In genomic region chr1:28456078-28456477, GRCh38 we compare ENCODE assay signal across 10 cellular contexts. TPM values are rescaled to one million over a fixed set of nuclear protein-coding genes. Genes with fewer than 3 reads are reported as not detected.
DNase-seq lines count a peak whose midpoint lies in the region; ATAC-seq and TF ChIP-seq lines count a peak whose summit lies in the region.
"Had no signal": no experiment of that assay in that cellular context is flagged by ENCODE, and none has a peak within 500 bp of the region (broad histone marks: within the 10 kb centered on the region; RNA-seq: fewer than 3 reads in every experiment).

No MANE protein-coding gene starts in this region.

- TF ChIP-seq CTCF in right atrium auricular region (IDR thresholded peaks at IDR 0.05), result no peak
- no peak for TF ChIP-seq CTCF in GM10248 (IDR thresholded peaks at IDR 0.05; ENCODE audit: control extremely low read depth, extremely low read depth, low read depth, missing control alignments)

- H3K27ac ChIP-seq in right cardiac atrium (ENCODE audit: low read length), result peak overlapping the region; percentile 75
- H3K27ac ChIP-seq in right atrium auricular region, result peak overlapping the region in 1 of 2 donors; percentile 25
- H3K27ac ChIP-seq in thymus (ENCODE audit: low read depth), result peak overlapping the region; percentile 60
- H3K27ac ChIP-seq: body of pancreas, suprapubic skin had no signal

- peaks cover 6% of the 10 kb centered on the region for H3K36me3 ChIP-seq in right atrium auricular region
- peaks cover 3% of the 10 kb centered on the region for H3K36me3 ChIP-seq in thymus (ENCODE audit: control insufficient read depth, insufficient read depth)

- H3K9me3 ChIP-seq in right cardiac atrium (ENCODE audit: control insufficient read depth, low read length), result no peaks in the 10 kb centered on the region
- H3K9me3 ChIP-seq in right atrium auricular region, result no peaks in the 10 kb centered on the region
- no peaks in the 10 kb centered on the region for H3K9me3 ChIP-seq in thymus (ENCODE audit: control insufficient read depth)
- H3K9me3 ChIP-seq: body of pancreas, suprapubic skin had no signal

- CTCF ChIA-PET in GM10248 (lab: Yijun Ruan, JAX), result interaction anchor here (0.9 to 1.4 kb wide), 2 partner anchors 11 to 13 kb away, joined by 3 to 5 read pairs; no protein-coding TSS in a partner anchor

- H3K27me3 ChIP-seq in right cardiac atrium (ENCODE audit: control insufficient read depth, insufficient read depth) (no peaks in the 10 kb centered on the region), right atrium auricular region (no peaks in the 10 kb centered on the region), thymus (ENCODE audit: control insufficient read depth, insufficient read depth) (no peaks in the 10 kb centered on the region)
- H3K27me3 ChIP-seq: body of pancreas, suprapubic skin had no signal

- H3K4me3 ChIP-seq in right cardiac atrium (ENCODE audit: low read length), result no peak overlapping the region
- H3K4me3 ChIP-seq in right atrium auricular region, result no peak overlapping the region
- H3K4me3 ChIP-seq in thymus (ENCODE audit: low read length), result no peak overlapping the region
- H3K4me3 ChIP-seq: body of pancreas, suprapubic skin had no signal

- 46% methylated on average over 5 of the region's 5 CpGs for WGBS in right cardiac atrium
- 41% methylated on average over 5 of the region's 5 CpGs for WGBS in thymus

- POLR2A ChIA-PET in GM10248 (lab: Yijun Ruan, JAX), result no interaction called here

- ATAC-seq in right cardiac atrium, result peak in 1 of 2 donors; percentile 55
- ATAC-seq in SK-N-SH treated with all-trans-retinoic acid at 6 μM for 48 hours, result peak; percentile 53
- no peak for ATAC-seq in HG03460 (IDR thresholded peaks at IDR 0.05; ENCODE audit: unreplicated experiment)
- ATAC-seq in GM21737 (IDR thresholded peaks at IDR 0.05; ENCODE audit: unreplicated experiment), result no peak
- ATAC-seq: body of pancreas had no signal

- DNase-seq in right cardiac atrium (no peak), right atrium auricular region (ENCODE audit: low spot score) (no peak), fibroblast of gingiva (ENCODE audit: low read depth) (peak; percentile 65), GM10248 (ENCODE audit: extremely low spot score) (no peak)
- DNase-seq: body of pancreas had no signal

- H3K4me1 ChIP-seq in right cardiac atrium (ENCODE audit: control insufficient read depth, insufficient read depth, low read length) (peaks cover 13% of the 10 kb centered on the region), right atrium auricular region (peaks cover 0 to 30% of the 10 kb centered on the region in 2 donors), thymus (ENCODE audit: control insufficient read depth, insufficient read depth, low read length) (peaks cover 16% of the 10 kb centered on the region)
- H3K4me1 ChIP-seq: body of pancreas had no signal

- intact Hi-C loops in right cardiac atrium (cut with DNase I), result no loop called here

TF ChIP-seq in SK-N-SH treated with all-trans-retinoic acid at 6 μM for 48 hours, 23 proteins besides CTCF, POLR2A, EP300 and RAD21:
- TF ChIP-seq POU6F1 (CRISPR knock-in tag; IDR thresholded peaks at IDR 0.05; ENCODE audit: borderline replicate concordance, low read depth), result no peak
- no peak for TF ChIP-seq ESRRG (CRISPR knock-in tag; IDR thresholded peaks at IDR 0.05)
- no peak for TF ChIP-seq ISL1 (CRISPR knock-in tag; IDR thresholded peaks at IDR 0.05)
- TF ChIP-seq PATZ1 (CRISPR knock-in tag; IDR thresholded peaks at IDR 0.05; ENCODE audit: borderline replicate concordance), result no peak
- TF ChIP-seq RARB (CRISPR knock-in tag; IDR thresholded peaks at IDR 0.05), result no peak
- TF ChIP-seq ZNF8 (CRISPR knock-in tag; IDR thresholded peaks at IDR 0.05), result no peak
- TF ChIP-seq ZNF70 (CRISPR knock-in tag; IDR thresholded peaks at IDR 0.05), result no peak
- TF ChIP-seq TOX (CRISPR knock-in tag; IDR thresholded peaks at IDR 0.05; ENCODE audit: borderline replicate concordance), result no peak
- TF ChIP-seq ARNTL (CRISPR knock-in tag; IDR thresholded peaks at IDR 0.05; ENCODE audit: borderline replicate concordance, low read depth), result no peak
- TF ChIP-seq CREB5 (CRISPR knock-in tag; IDR thresholded peaks at IDR 0.05; ENCODE audit: low read depth), result no peak
- no peak for TF ChIP-seq OSR1 (CRISPR knock-in tag; IDR thresholded peaks at IDR 0.05)
- TF ChIP-seq SNAI2 (CRISPR knock-in tag; IDR thresholded peaks at IDR 0.05), result no peak
- TF ChIP-seq ZFP30 (CRISPR knock-in tag; IDR thresholded peaks at IDR 0.05), result no peak
- no peak for TF ChIP-seq PPARA (CRISPR knock-in tag; IDR thresholded peaks at IDR 0.05; ENCODE audit: borderline replicate concordance)
- no peak for TF ChIP-seq GLIS3 (CRISPR knock-in tag; IDR thresholded peaks at IDR 0.05)
- TF ChIP-seq ZFP3 (CRISPR knock-in tag; IDR thresholded peaks at IDR 0.05), result no peak
- TF ChIP-seq TCF4 (CRISPR knock-in tag; IDR thresholded peaks at IDR 0.05; ENCODE audit: borderline replicate concordance), result no peak

RNA-seq across cellular contexts. Expression of gene RCC1, which starts 49.8 kb away (rescaled TPM):
- total RNA-seq in right cardiac atrium (1 to 10 TPM; 4.4 to 8.3 (median 6.7) TPM), right atrium auricular region (1 to 10 TPM; 6.2 to 8.1 TPM)
- polyA plus RNA-seq in right cardiac atrium (4.1 TPM), thymus (19.4 TPM)
